Comparison of ENCODE assay signal across 20 cellular contexts in the genomic region with DNA sequence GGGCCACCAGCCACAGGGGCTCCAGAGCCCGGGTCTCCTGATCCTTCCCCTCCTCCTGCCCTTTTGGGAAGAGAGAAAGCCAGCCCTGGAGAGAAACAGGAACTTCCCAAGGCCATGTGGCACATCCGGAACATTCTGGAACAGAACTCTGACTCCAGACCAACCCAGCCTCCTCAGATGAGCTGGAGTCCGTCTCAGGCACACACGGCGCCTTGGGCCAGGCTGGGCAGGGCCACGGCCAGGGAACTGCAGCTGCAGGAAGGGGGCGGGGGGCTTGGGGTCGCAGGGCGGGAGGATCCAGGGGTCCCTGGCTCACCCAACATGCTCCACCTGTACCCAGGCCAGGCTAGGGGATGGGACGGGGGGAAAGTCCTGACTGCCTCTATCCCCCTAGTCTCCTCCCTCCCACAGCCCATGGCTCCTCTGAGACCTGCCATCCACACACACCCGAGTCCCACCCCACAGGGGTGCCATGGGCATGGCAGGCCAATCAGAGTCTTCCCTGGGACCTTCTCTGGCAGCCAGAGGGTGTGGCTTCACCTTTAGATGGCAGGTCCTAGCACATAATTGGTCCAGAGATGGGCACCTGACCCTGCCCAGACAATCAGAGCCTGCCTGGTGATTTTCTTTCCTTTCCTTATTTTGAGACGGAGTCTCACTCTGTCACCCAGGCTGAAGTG. TPM values are rescaled to one million over a fixed set of nuclear protein-coding genes. Genes with fewer than 3 reads are reported as not detected.
DNase-seq lines count a peak whose midpoint lies in the region; ATAC-seq and TF ChIP-seq lines count a peak whose summit lies in the region.
"Had no signal": no experiment of that assay in that cellular context is flagged by ENCODE, and none has a peak within 500 bp of the region (broad histone marks: within the 10 kb centered on the region; RNA-seq: fewer than 3 reads in every experiment).

No MANE protein-coding gene starts in this region.

- H3K36me3 ChIP-seq in DND-41 (ENCODE audit: insufficient read depth, low read length): peaks cover 26% of the 10 kb centered on the region
- peaks cover 33% of the 10 kb centered on the region for H3K36me3 ChIP-seq in fibroblast of lung (ENCODE audit: control insufficient read depth, insufficient read depth, low read length)
- peaks cover 0 to 39% (median 15%) of the 10 kb centered on the region in 5 donors for H3K36me3 ChIP-seq in subcutaneous abdominal adipose tissue (ENCODE audit: control insufficient read depth in 5 of 5, insufficient read depth in 5 of 5, low read length in 5 of 5)

- H3K9me3 Mint-ChIP-seq in stimulated activated naive CD8-positive, alpha-beta T cell treated with anti-CD3 and anti-CD28 coated beads, Interleukin-15, amount 100 ng/mL, for 72 hours: no peaks in the 10 kb centered on the region
- H3K9me3 Mint-ChIP-seq: memory B cell; naive thymus-derived CD8-positive, alpha-beta T cell; stimulated activated effector memory CD8-positive, alpha-beta T cell treated with anti-CD3 and anti-CD28 coated beads, Interleukin-12 subunit alpha, Interleukin-12 subunit beta, amount 100 ng/mL, for 72 hours had no signal

- H3K4me1 ChIP-seq in DND-41 (ENCODE audit: insufficient read depth, low read length) (no peaks in the 10 kb centered on the region), fibroblast of lung (ENCODE audit: control insufficient read depth, extremely low read depth, insufficient read depth, low read length) (peaks cover 23% of the 10 kb centered on the region), subcutaneous abdominal adipose tissue (ENCODE audit: control insufficient read depth in 5 of 5, insufficient read depth in 5 of 5, low read length in 5 of 5) (peaks cover 7 to 59% (median 56%) of the 10 kb centered on the region in 5 donors)

- H3K27me3 ChIP-seq in DND-41 (ENCODE audit: insufficient read depth, low read length, poor library complexity) (no peaks in the 10 kb centered on the region), fibroblast of lung (ENCODE audit: control insufficient read depth, insufficient read depth, low read length) (no peaks in the 10 kb centered on the region), subcutaneous abdominal adipose tissue (ENCODE audit: control insufficient read depth in 5 of 5, insufficient read depth in 4 of 5, low read length in 5 of 5) (no peaks in the 10 kb centered on the region)
- H3K27me3 ChIP-seq: MG63 had no signal

- ATAC-seq in DND-41 (ENCODE audit: insufficient read depth, low read depth) (peak; percentile 42; the same call in 2 of the 3 replicates), GM18502 (IDR thresholded peaks at IDR 0.05; ENCODE audit: poor library complexity, unreplicated experiment) (no peak)
- no peak for ATAC-seq in stimulated activated naive CD8-positive, alpha-beta T cell treated with anti-CD3 and anti-CD28 coated beads, Interleukin-15, amount 100 ng/mL, for 72 hours
- ATAC-seq: naive thymus-derived CD8-positive, alpha-beta T cell; stimulated activated effector memory CD8-positive, alpha-beta T cell treated with anti-CD3 and anti-CD28 coated beads, Interleukin-12 subunit alpha, Interleukin-12 subunit beta, amount 100 ng/mL, for 72 hours had no signal

- H3K4me3 Mint-ChIP-seq in stimulated activated naive CD8-positive, alpha-beta T cell treated with anti-CD3 and anti-CD28 coated beads, Interleukin-15, amount 100 ng/mL, for 72 hours: no peak overlapping the region
- H3K4me3 Mint-ChIP-seq: memory B cell; naive thymus-derived CD8-positive, alpha-beta T cell; stimulated activated effector memory CD8-positive, alpha-beta T cell treated with anti-CD3 and anti-CD28 coated beads, Interleukin-12 subunit alpha, Interleukin-12 subunit beta, amount 100 ng/mL, for 72 hours had no signal

- H4K20me1 ChIP-seq in DND-41 (ENCODE audit: insufficient read depth, low read length) (peaks cover 17% of the 10 kb centered on the region), fibroblast of lung (ENCODE audit: control insufficient read depth, extremely low read depth, insufficient read depth, low read length) (no peaks in the 10 kb centered on the region)

- H3K4me1 Mint-ChIP-seq in stimulated activated naive CD8-positive, alpha-beta T cell treated with anti-CD3 and anti-CD28 coated beads, Interleukin-15, amount 100 ng/mL, for 72 hours: peaks cover 8% of the 10 kb centered on the region
- H3K4me1 Mint-ChIP-seq: memory B cell had no signal

- no peaks in the 10 kb centered on the region for H3K27me3 Mint-ChIP-seq in stimulated activated naive CD8-positive, alpha-beta T cell treated with anti-CD3 and anti-CD28 coated beads, Interleukin-15, amount 100 ng/mL, for 72 hours
- H3K27me3 Mint-ChIP-seq: memory B cell; naive thymus-derived CD8-positive, alpha-beta T cell had no signal

- H3K9me3 ChIP-seq in DND-41 (ENCODE audit: insufficient read depth, low read length, severe bottlenecking) (no peaks in the 10 kb centered on the region), fibroblast of lung (ENCODE audit: control insufficient read depth, insufficient read depth, low read depth, low read length) (no peaks in the 10 kb centered on the region), subcutaneous abdominal adipose tissue (ENCODE audit: control insufficient read depth in 5 of 5, low read length in 5 of 5) (no peaks in the 10 kb centered on the region)
- H3K9me3 ChIP-seq: MG63 had no signal

- TF ChIP-seq CTCF in DND-41 (IDR thresholded peaks at IDR 0.05; ENCODE audit: borderline replicate concordance, extremely low read depth, low read length, poor library complexity, severe bottlenecking) (no peak), fibroblast of lung (conservative IDR thresholded peaks at IDR 0.05 in 1 of 2, IDR thresholded peaks at IDR 0.05 in 1 of 2; ENCODE audit: low read depth in 1 of 2, low read length in 2 of 2) (no peak)

- in situ Hi-C loops in SK-MEL-5 (cut with HindIII; ENCODE audit: low pct_unique_long_range_greater_than_20kb, low sequenced_read_pairs): no loop called here

- DNase-seq in DND-41 (no peak), SK-MEL-5 (ENCODE audit: low read depth, low spot score) (peak; percentile 22), fibroblast of lung (ENCODE audit: low read depth in 2 of 2) (no peak), NCI-H2196 (lab: John Stamatoyannopoulos, UW; ENCODE audit: unreplicated experiment) (no peak), epidermal melanocyte (ENCODE audit: insufficient read length, low spot score) (no peak)
- no peak for DNase-seq in stimulated activated naive CD8-positive, alpha-beta T cell treated with anti-CD3 and anti-CD28 coated beads, Interleukin-15, amount 100 ng/mL, for 72 hours
- DNase-seq: activated CD4-positive, CD25-positive, alpha-beta regulatory T cell; activated effector memory CD4-positive, alpha-beta T cell treated with Interleukin-2 at 50 U/mL for 16 hours; AML-193; MG63; naive thymus-derived CD8-positive, alpha-beta T cell; NCI-H1694; NCI-H446; NK-92 treated with Interleukin-12 subunit alpha and Interleukin-12 subunit beta, amount 100 ng/mL, for 24 hours; stimulated activated CD4-positive, alpha-beta T cell treated with anti-CD3 and anti-CD28 coated beads, Interleukin-12 subunit alpha, Interleukin-12 subunit beta, amount 100 ng/mL, for 4 hours; T-helper 2 cell had no signal

- H3K4me3 ChIP-seq in DND-41 (ENCODE audit: low read depth in 1 of 2, low read length in 2 of 2) (no peak overlapping the region), fibroblast of lung (replicated peaks in 1 of 4; ENCODE audit: control extremely low read depth in 1 of 4, insufficient read depth in 1 of 4, low read depth in 3 of 4, low read length in 4 of 4) (no peak overlapping the region), subcutaneous abdominal adipose tissue (ENCODE audit: low read depth in 1 of 5, low read length in 5 of 5) (peak overlapping the region in 3 of 5 donors; percentile 17 to 22 (median 22))
- H3K4me3 ChIP-seq: MG63 had no signal

- H3K9ac ChIP-seq in DND-41 (ENCODE audit: low read depth, low read length): no peak overlapping the region
- H3K9ac ChIP-seq in fibroblast of lung (ENCODE audit: insufficient read depth, low read length): no peak overlapping the region
- H3K9ac ChIP-seq in subcutaneous abdominal adipose tissue (ENCODE audit: low read length in 5 of 5): peak overlapping the region in 3 of 5 donors; percentile 21 to 68 (median 52)

- H3K27ac ChIP-seq in DND-41 (ENCODE audit: low read length) (no peak overlapping the region), fibroblast of lung (ENCODE audit: insufficient read depth, low read length) (peak overlapping the region; percentile 55), subcutaneous abdominal adipose tissue (ENCODE audit: low read depth, low read length) (peak overlapping the region; percentile 76)

- peaks cover 9% of the 10 kb centered on the region for H3K79me2 ChIP-seq in DND-41 (ENCODE audit: insufficient read depth, low read length)
- peaks cover 35% of the 10 kb centered on the region for H3K79me2 ChIP-seq in fibroblast of lung (ENCODE audit: control insufficient read depth, insufficient read depth, low read length)

- H2AFZ ChIP-seq in DND-41 (ENCODE audit: low read depth, low read length) (no peak overlapping the region), fibroblast of lung (ENCODE audit: low read length) (no peak overlapping the region)

- peak overlapping the region in 1 of 2 donors; percentile 56 for H3K27ac Mint-ChIP-seq in stimulated activated naive CD8-positive, alpha-beta T cell treated with anti-CD3 and anti-CD28 coated beads, Interleukin-15, amount 100 ng/mL, for 72 hours
- H3K27ac Mint-ChIP-seq: memory B cell; stimulated activated effector memory CD8-positive, alpha-beta T cell treated with anti-CD3 and anti-CD28 coated beads, Interleukin-12 subunit alpha, Interleukin-12 subunit beta, amount 100 ng/mL, for 72 hours had no signal

- H3K4me2 ChIP-seq in DND-41 (ENCODE audit: insufficient read depth, low read length) (no peak overlapping the region), fibroblast of lung (ENCODE audit: extremely low read depth, insufficient read depth, low read length) (no peak overlapping the region)

RNA-seq across cellular contexts. Expression of a gene that starts 22.9 kb away (rescaled TPM):
- total RNA-seq in SK-MEL-5 (2014; rRNA removed; shearing (Covaris generic)): 18.8 and 21.1 TPM in 2 replicates
- 57.0 and 67.3 TPM in 2 replicates for polyA plus RNA-seq in SK-MEL-5 (2015; cell fraction: cytosol; rRNA removed)
- polyA plus RNA-seq in SK-MEL-5 (2015; cell fraction: nucleus; rRNA removed): 97.6 and 133 TPM in 2 replicates
- total RNA-seq in fibroblast of lung: 49.6 and 55.8 TPM in 2 replicates
- 12.6 and 14.3 TPM in 2 replicates for polyA plus RNA-seq in fibroblast of lung
- polyA plus RNA-seq in fibroblast of lung (2012): 33.0 and 34.3 TPM in 2 replicates
- 72.0 and 92.9 TPM in 2 replicates for polyA minus RNA-seq in fibroblast of lung (ENCODE audit: low replicate concordance)

RNA-seq across cellular contexts. Expression of a gene that starts 47.4 kb away (rescaled TPM):
- 252 and 258 TPM in 2 replicates for total RNA-seq in SK-MEL-5 (2014; rRNA removed; shearing (Covaris generic))
- polyA plus RNA-seq in SK-MEL-5 (2015; cell fraction: cytosol; rRNA removed): 521 and 553 TPM in 2 replicates
- polyA plus RNA-seq in SK-MEL-5 (2015; cell fraction: nucleus; rRNA removed): 111 and 126 TPM in 2 replicates
- total RNA-seq in fibroblast of lung: 428 and 430 TPM in 2 replicates
- 325 and 473 TPM in 2 replicates for polyA plus RNA-seq in fibroblast of lung
- 392 and 625 TPM in 2 replicates for polyA plus RNA-seq in fibroblast of lung (2012)
- 298 and 306 TPM in 2 replicates for polyA minus RNA-seq in fibroblast of lung (ENCODE audit: low replicate concordance)

RNA-seq across cellular contexts. Expression of a gene that starts 54.4 kb away (rescaled TPM):
- 44.2 and 47.8 TPM in 2 replicates for total RNA-seq in SK-MEL-5 (2014; rRNA removed; shearing (Covaris generic))
- 48.7 and 50.4 TPM in 2 replicates for polyA plus RNA-seq in SK-MEL-5 (2015; cell fraction: cytosol; rRNA removed)
- 149 and 177 TPM in 2 replicates for polyA plus RNA-seq in SK-MEL-5 (2015; cell fraction: nucleus; rRNA removed)
- 96.6 and 100 TPM in 2 replicates for total RNA-seq in fibroblast of lung
- 23.7 TPM in 2 replicates for polyA plus RNA-seq in fibroblast of lung
- polyA plus RNA-seq in fibroblast of lung (2012): 32.9 and 34.7 TPM in 2 replicates
- polyA minus RNA-seq in fibroblast of lung (ENCODE audit: low replicate concordance): 24.9 and 42.8 TPM in 2 replicates

RNA-seq across cellular contexts. Expression of a gene that starts 56.0 kb away (rescaled TPM):
- total RNA-seq in SK-MEL-5 (2014; rRNA removed; shearing (Covaris generic)): 132 and 150 TPM in 2 replicates
- 289 and 360 TPM in 2 replicates for polyA plus RNA-seq in SK-MEL-5 (2015; cell fraction: cytosol; rRNA removed)
- polyA plus RNA-seq in SK-MEL-5 (2015; cell fraction: nucleus; rRNA removed): 51.1 and 67.3 TPM in 2 replicates
- 55.2 and 55.5 TPM in 2 replicates for total RNA-seq in fibroblast of lung
- 130 and 214 TPM in 2 replicates for polyA plus RNA-seq in fibroblast of lung
- 267 and 396 TPM in 2 replicates for polyA plus RNA-seq in fibroblast of lung (2012)
- 169 and 202 TPM in 2 replicates for polyA minus RNA-seq in fibroblast of lung (ENCODE audit: low replicate concordance)

Comparison
In these comparisons a context has a peak if more than half of its experiments do, and no peak if none do; other contexts are left out.
1. H3K4me3 ChIP-seq: peak in subcutaneous abdominal adipose tissue (3 of 5); none in DND-41 (0 of 2) and fibroblast of lung (0 of 4).
2. H3K9ac ChIP-seq: peak in subcutaneous abdominal adipose tissue (3 of 5); none in DND-41 (single experiment) and fibroblast of lung (single experiment).